9 cellular contexts compared by ENCODE assay signal in the genomic region with DNA sequence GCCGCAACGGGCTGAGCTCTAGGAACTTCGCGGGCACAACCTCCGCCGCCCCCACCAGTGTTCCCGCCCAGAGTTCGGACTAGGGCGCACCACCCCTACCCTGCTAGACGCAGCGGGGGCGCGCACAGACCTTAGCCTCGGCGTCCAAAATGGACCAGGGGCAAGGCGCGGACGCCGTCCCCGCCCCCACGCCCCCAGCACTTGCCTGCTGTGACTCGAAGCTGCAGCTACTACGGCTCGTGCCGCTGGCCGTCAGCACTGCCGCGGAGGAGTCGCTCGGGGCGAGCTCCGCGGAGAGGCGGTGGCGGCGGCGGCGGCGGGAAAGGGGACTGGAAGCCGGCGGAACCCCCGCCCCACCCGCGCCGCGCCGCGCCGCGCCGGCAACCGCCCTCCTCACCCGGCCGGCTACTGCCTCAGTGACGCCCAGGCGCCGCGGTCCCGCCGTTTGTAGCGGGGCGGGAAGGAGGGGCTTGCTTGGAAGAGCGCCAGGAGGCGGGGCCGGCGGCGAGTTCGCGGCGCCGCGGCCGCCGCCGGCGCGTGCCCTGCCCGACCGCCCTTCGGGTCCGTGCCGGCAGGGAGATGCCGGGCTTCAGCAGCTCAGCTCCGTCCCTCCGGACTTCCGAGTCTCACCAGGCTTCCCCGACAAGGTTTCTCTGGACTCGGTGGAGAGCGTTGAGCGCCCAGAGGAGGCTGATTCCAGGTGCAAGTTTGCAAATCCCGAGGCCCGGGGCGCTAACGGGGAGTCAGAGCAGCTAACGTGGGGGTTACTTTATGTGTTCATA. TPM values are rescaled to one million over a fixed set of nuclear protein-coding genes. Genes with fewer than 3 reads are reported as not detected.
DNase-seq lines count a peak whose midpoint lies in the region; ATAC-seq and TF ChIP-seq lines count a peak whose summit lies in the region.
"Had no signal": no experiment of that assay in that cellular context is flagged by ENCODE, and none has a peak within 500 bp of the region (broad histone marks: within the 10 kb centered on the region; RNA-seq: fewer than 3 reads in every experiment).

No MANE protein-coding gene starts in this region.

- H3K9ac ChIP-seq in colonic mucosa (ENCODE audit: low read depth in 2 of 2, low read length in 2 of 2), result no peak overlapping the region

- peaks cover 5% of the 10 kb centered on the region for H3K4me1 ChIP-seq in colonic mucosa

- H3K27me3 ChIP-seq in AG04450 (ENCODE audit: control insufficient read depth, insufficient read depth, low read length), result peaks cover 32% of the 10 kb centered on the region
- H3K27me3 ChIP-seq in colonic mucosa, result peaks cover 41% of the 10 kb centered on the region

- no peak for DNase-seq in AG04450 (ENCODE audit: low read depth, low spot score)
- peak; percentile 62 to 81 for DNase-seq in NCI-H1930 (lab: John Stamatoyannopoulos, UW)
- DNase-seq in colonic mucosa, result peak; percentile 55
- DNase-seq in myocyte (ENCODE audit: low read depth), result peak; percentile 56
- no peak for DNase-seq in activated effector memory CD4-positive, alpha-beta T cell treated with anti-CD3 and anti-CD28 coated beads, Interleukin-2, amount 50 U/mL, for 16 hours
- DNase-seq in NCI-H1694 treated with DMSO at 0.1 percent for 48 hours (lab: John Stamatoyannopoulos, UW), result no peak
- no peak for DNase-seq in 8988T

- no peak overlapping the region for H3K27ac ChIP-seq in AG04450 (ENCODE audit: low read depth, low read length)
- H3K27ac ChIP-seq in colonic mucosa, result no peak overlapping the region

- no peak for ATAC-seq in GM18498 (IDR thresholded peaks at IDR 0.05; ENCODE audit: unreplicated experiment)
- ATAC-seq: K562 had no signal

- POLR2A ChIA-PET in AG04450 (lab: Yijun Ruan, JAX), result no interaction called here

- peaks cover 10% of the 10 kb centered on the region for H3K9me3 ChIP-seq in AG04450 (ENCODE audit: control insufficient read depth, insufficient read depth, low read length)
- no peaks in the 10 kb centered on the region for H3K9me3 ChIP-seq in colonic mucosa

- TF ChIP-seq CTCF in AG04450 (IDR thresholded peaks at IDR 0.05; ENCODE audit: low read depth, low read length) (no peak), colonic mucosa (IDR thresholded peaks at IDR 0.05) (no peak)

- H3K4me3 ChIP-seq in AG04450 (ENCODE audit: low read depth, low read length) (peak overlapping the region; percentile 10; the same call in 1 of the 2 replicates), colonic mucosa (peak overlapping the region; percentile 34)
- H3K4me3 ChIP-seq: K562 had no signal

- H3K36me3 ChIP-seq in colonic mucosa, result no peaks in the 10 kb centered on the region

- intact Hi-C loops in colonic mucosa (cut with DNase I), result no loop called here

- CTCF ChIA-PET in AG04450 (lab: Charles Lee), result interaction anchor here (0.6 kb wide), 1 partner anchor 546 kb away, joined by 3 read pairs; no protein-coding TSS in a partner anchor

RNA-seq across cellular contexts. Expression of a gene that starts 4.4 kb away (rescaled TPM):
- 0.04 and 0.05 TPM in 2 replicates for polyA plus RNA-seq in AG04450 (2011; rRNA removed)
- 0.14 TPM in 1 of 2 replicates, not detected in the other for polyA minus RNA-seq in AG04450 (2011; rRNA and poly(A)+ RNA removed)
- total RNA-seq in colonic mucosa (under 1 TPM; 0.24 to 0.30 TPM), myocyte (34.1 and 41.8 TPM in 2 replicates)
- polyA plus RNA-seq in myocyte (2012), result 5.2 TPM
- total RNA-seq: K562 had no signal
- polyA plus RNA-seq: K562 had no signal

Comparison
In these comparisons a context has a peak if more than half of its experiments do, and no peak if none do; other contexts are left out.
1. DNase-seq: peak in NCI-H1930 (2 of 2), colonic mucosa (single experiment) and myocyte (single experiment); none in AG04450 (single experiment), activated effector memory CD4-positive, alpha-beta T cell treated with anti-CD3 and anti-CD28 coated beads, Interleukin-2, amount 50 U/mL, for 16 hours (single experiment), NCI-H1694 treated with DMSO at 0.1 percent for 48 hours (single experiment) and 8988T (single experiment).
2. RNA of a gene that starts 4.4 kb away (total RNA-seq): 34.1 to 41.8 TPM in myocyte; 0.24 to 0.30 TPM in colonic mucosa; every median in the first group is over 10 times any median in the second.